In the genomic region with DNA sequence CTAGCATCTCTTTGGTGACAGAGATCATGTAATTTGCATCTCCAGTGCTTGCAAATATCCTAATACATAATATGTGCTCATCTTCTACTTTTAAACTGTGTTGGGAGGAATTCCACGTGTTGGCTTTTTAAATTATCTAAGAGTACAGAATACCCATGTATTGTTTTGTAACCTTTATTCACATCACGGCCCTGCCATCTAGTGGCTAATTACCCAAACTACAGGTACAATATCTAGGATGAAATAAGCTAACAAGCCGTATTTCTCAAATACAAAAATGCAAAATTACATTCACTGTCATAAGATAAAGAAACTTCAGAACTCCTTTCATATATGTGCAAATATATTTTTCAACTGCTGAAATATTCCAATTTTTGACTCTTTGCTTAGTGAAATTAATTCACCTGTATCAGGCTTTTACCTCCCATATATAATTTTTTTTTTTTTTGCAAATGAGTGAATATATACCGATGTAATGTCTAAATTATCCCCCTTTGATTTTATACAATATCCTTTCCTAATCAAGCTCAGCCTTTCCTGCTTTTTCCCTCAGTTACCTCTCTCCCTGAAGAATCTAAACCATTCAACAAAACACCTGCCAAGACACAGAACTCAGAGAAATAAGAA, we compare ENCODE assay signal across 8 cellular contexts. TPM values are rescaled to one million over a fixed set of nuclear protein-coding genes. Genes with fewer than 3 reads are reported as not detected.
DNase-seq lines count a peak whose midpoint lies in the region; ATAC-seq and TF ChIP-seq lines count a peak whose summit lies in the region.

No MANE protein-coding gene starts in this region.

- no peaks in the 10 kb centered on the region for H3K4me1 Mint-ChIP-seq in Calu3 (ENCODE audit: low read depth, unreplicated experiment)
- H3K4me1 Mint-ChIP-seq in activated CD8-positive, alpha-beta T cell treated with anti-CD3 and anti-CD28 coated beads, Interleukin-2, amount 10 ng/mL, durations not matched to agents 7 days and 5 days (ENCODE audit: low read depth) = no peaks in the 10 kb centered on the region

- no peaks in the 10 kb centered on the region for H3K4me1 ChIP-seq in upper lobe of left lung

- no TSS peak for BruUV-seq in Calu3 (replicated peaks; lab: Mats Ljungman, UMichigan)

- no peaks in the 10 kb centered on the region for H3K36me3 Mint-ChIP-seq in Calu3 (ENCODE audit: insufficient read depth, unreplicated experiment)
- peaks cover 3% of the 10 kb centered on the region for H3K36me3 Mint-ChIP-seq in activated CD8-positive, alpha-beta T cell treated with anti-CD3 and anti-CD28 coated beads, Interleukin-2, amount 10 ng/mL, durations not matched to agents 7 days and 5 days (ENCODE audit: low read depth)

- peak; percentile 54 for DNase-seq in Calu3
- DNase-seq in GM20000 (ENCODE audit: low spot score) = peak; percentile 9
- DNase-seq in NCI-H1417 treated with DMSO at 0.1 percent for 48 hours (lab: John Stamatoyannopoulos, UW) = peak; percentile 3
- DNase-seq in activated CD8-positive, alpha-beta T cell treated with anti-CD3 and anti-CD28 coated beads, Interleukin-2, amount 10 ng/mL, durations not matched to agents 7 days and 5 days = peak; percentile 28
- DNase-seq in inferior parietal cortex (ENCODE audit: extremely low spot score) = peak; percentile 63
- DNase-seq in upper lobe of left lung = no peak
- no peak for DNase-seq in GM19238 (ENCODE audit: insufficient read length, low spot score)
- no peak for DNase-seq in mesenteric fat pad (ENCODE audit: low spot score)

- no peak overlapping the region for H3K4me3 Mint-ChIP-seq in Calu3 (ENCODE audit: low read depth, unreplicated experiment)
- no peak overlapping the region for H3K4me3 Mint-ChIP-seq in activated CD8-positive, alpha-beta T cell treated with anti-CD3 and anti-CD28 coated beads, Interleukin-2, amount 10 ng/mL, durations not matched to agents 7 days and 5 days

- WGBS in upper lobe of left lung, 2 donors = 19 to 24% methylated on average over 4 of the region's 4 CpGs

- H3K27me3 ChIP-seq in upper lobe of left lung = no peaks in the 10 kb centered on the region

- TF ChIP-seq POLR2A in upper lobe of left lung (IDR thresholded peaks at IDR 0.05) = no peak

- TF ChIP-seq CTCF in Calu3 (IDR thresholded peaks at IDR 0.05; ENCODE audit: unreplicated experiment) (peak; percentile 32), GM20000 (IDR thresholded peaks at IDR 0.05; ENCODE audit: extremely low read depth, missing control alignments) (peak; percentile 37), upper lobe of left lung (IDR thresholded peaks at IDR 0.05) (peak in 5 of 6 experiments; percentile 45 to 65 (median 58))

- no peak overlapping the region for H3K4me3 ChIP-seq in upper lobe of left lung

- no peaks in the 10 kb centered on the region for H3K9me3 ChIP-seq in upper lobe of left lung

- CTCF ChIA-PET in Calu3 (lab: Charles Lee) = interaction anchor here (0.8 to 1.0 kb wide), 2 partner anchors 160 to 402 kb away, joined by 4 read pairs; no protein-coding TSS in a partner anchor
- CTCF ChIA-PET in activated CD8-positive, alpha-beta T cell treated with anti-CD3 and anti-CD28 coated beads, Interleukin-2, amount 10 ng/mL, durations not matched to agents 7 days and 5 days (lab: Charles Lee) = interaction anchor here (1.1 to 1.5 kb wide), 2 partner anchors 15 to 284 kb away, joined by 3 read pairs; no protein-coding TSS in a partner anchor

- H3K36me3 ChIP-seq in upper lobe of left lung = no peaks in the 10 kb centered on the region

- POLR2A ChIA-PET in activated CD8-positive, alpha-beta T cell treated with anti-CD3 and anti-CD28 coated beads, Interleukin-2, amount 10 ng/mL, durations not matched to agents 7 days and 5 days (lab: Charles Lee) = no interaction called here

- ATAC-seq in activated CD8-positive, alpha-beta T cell treated with anti-CD3 and anti-CD28 coated beads, Interleukin-2, amount 10 ng/mL, durations not matched to agents 7 days and 5 days = no peak
- peak in 1 of 2 donors; percentile 75 for ATAC-seq in upper lobe of left lung (ENCODE audit: low FRiP score in 2 of 2)

- no peak overlapping the region for H3K27ac Mint-ChIP-seq in Calu3 (ENCODE audit: unreplicated experiment)
- no peak overlapping the region for H3K27ac Mint-ChIP-seq in activated CD8-positive, alpha-beta T cell treated with anti-CD3 and anti-CD28 coated beads, Interleukin-2, amount 10 ng/mL, durations not matched to agents 7 days and 5 days

- intact Hi-C loops in Calu3 (cut with micrococcal nuclease; ENCODE audit: unreplicated experiment) = loop anchor here (1.0 to 10.0 kb wide), 4 partner anchors 206 to 549 kb away; no protein-coding TSS in a partner anchor

- TF ChIP-seq EP300 in upper lobe of left lung (IDR thresholded peaks at IDR 0.05) = no peak

- no peak overlapping the region for H3K27ac ChIP-seq in upper lobe of left lung

- peaks cover 19% of the 10 kb centered on the region for H3K27me3 Mint-ChIP-seq in Calu3 (ENCODE audit: unreplicated experiment)
- H3K27me3 Mint-ChIP-seq in activated CD8-positive, alpha-beta T cell treated with anti-CD3 and anti-CD28 coated beads, Interleukin-2, amount 10 ng/mL, durations not matched to agents 7 days and 5 days (ENCODE audit: low read depth) = peaks cover 34% of the 10 kb centered on the region

- H3K9me3 Mint-ChIP-seq in Calu3 (ENCODE audit: low read depth, unreplicated experiment) = peaks cover 3% of the 10 kb centered on the region
- H3K9me3 Mint-ChIP-seq in activated CD8-positive, alpha-beta T cell treated with anti-CD3 and anti-CD28 coated beads, Interleukin-2, amount 10 ng/mL, durations not matched to agents 7 days and 5 days (ENCODE audit: insufficient read depth) = peaks cover 7% of the 10 kb centered on the region

RNA-seq across cellular contexts. Expression of a gene that starts 30.3 kb away (rescaled TPM):
- 43.6 and 53.8 TPM in 2 replicates for total RNA-seq in Calu3 (2022)
- total RNA-seq in activated CD8-positive, alpha-beta T cell treated with anti-CD3 and anti-CD28 coated beads, Interleukin-2, amount 10 ng/mL, durations not matched to agents 7 days and 5 days = 10 to 100 TPM; 52.3 to 54.4 TPM
- 10 to 100 TPM; 17.1 to 32.1 (median 22.9) TPM for total RNA-seq in upper lobe of left lung
- total RNA-seq in mesenteric fat pad = 25.8 TPM

Comparison
In these comparisons a context has a peak if more than half of its experiments do, and no peak if none do; other contexts are left out.
1. DNase-seq: peak in Calu3 (single experiment), GM20000 (single experiment), NCI-H1417 treated with DMSO at 0.1 percent for 48 hours (single experiment), activated CD8-positive, alpha-beta T cell treated with anti-CD3 and anti-CD28 coated beads, Interleukin-2, amount 10 ng/mL, durations not matched to agents 7 days and 5 days (single experiment) and inferior parietal cortex (single experiment); none in upper lobe of left lung (0 of 2), GM19238 (single experiment) and mesenteric fat pad (single experiment).
2. Peak in every context shown above with its lines, with median percentiles within 50 percentile points of each other: CTCF ChIP-seq.